1 cellular context compared by ENCODE assay signal in the genomic region with DNA sequence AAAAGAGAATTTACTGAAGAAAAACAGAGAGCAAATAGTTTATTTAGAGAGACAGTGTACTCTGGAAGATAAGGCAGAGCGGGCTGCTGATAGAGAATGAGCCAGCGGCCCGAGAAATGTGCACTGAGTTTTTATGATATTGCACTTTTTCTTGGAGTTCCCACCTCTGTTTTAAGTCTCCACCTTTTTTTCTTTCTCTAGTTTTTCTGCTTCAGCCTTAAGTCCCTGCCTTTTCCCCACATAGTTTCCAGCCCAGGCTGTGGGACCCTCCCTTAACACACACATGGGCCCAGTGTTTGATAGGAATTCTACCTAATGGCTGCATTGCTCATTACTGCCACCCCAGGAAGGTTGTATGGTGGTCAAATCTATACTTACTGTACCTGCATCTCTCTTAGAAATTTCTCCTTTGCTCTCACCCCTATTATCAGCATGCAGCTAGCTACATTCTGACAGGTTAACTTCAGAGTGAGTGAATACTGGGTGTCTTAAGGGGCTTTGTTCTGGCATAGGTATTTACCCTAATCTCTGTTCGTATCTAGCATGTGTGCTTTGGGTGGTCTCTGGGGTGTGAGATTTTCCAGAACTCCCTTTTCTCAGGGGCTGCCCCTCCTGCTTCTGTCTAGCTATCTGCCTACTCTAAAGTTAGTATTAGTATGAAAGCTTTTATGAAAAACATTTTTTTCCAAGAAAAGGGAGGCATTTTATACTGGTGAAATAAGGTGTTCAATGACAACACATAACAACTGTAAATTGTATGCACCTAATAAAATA.
TF ChIP-seq lines count a peak whose summit lies in the region.

No MANE protein-coding gene starts in this region.

TF ChIP-seq in IMR-90, 13 proteins besides CTCF, POLR2A, EP300 and RAD21 (continued from another document):
- TF ChIP-seq, protein P1, sequence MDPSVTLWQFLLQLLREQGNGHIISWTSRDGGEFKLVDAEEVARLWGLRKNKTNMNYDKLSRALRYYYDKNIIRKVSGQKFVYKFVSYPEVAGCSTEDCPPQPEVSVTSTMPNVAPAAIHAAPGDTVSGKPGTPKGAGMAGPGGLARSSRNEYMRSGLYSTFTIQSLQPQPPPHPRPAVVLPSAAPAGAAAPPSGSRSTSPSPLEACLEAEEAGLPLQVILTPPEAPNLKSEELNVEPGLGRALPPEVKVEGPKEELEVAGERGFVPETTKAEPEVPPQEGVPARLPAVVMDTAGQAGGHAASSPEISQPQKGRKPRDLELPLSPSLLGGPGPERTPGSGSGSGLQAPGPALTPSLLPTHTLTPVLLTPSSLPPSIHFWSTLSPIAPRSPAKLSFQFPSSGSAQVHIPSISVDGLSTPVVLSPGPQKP (IDR thresholded peaks at IDR 0.05; ENCODE audit: borderline replicate concordance, low read depth, low read length), result no peak
- TF ChIP-seq MAFK (IDR thresholded peaks at IDR 0.05; ENCODE audit: low read depth, low read length) (no peak), MAZ (IDR thresholded peaks at IDR 0.05; ENCODE audit: borderline replicate concordance, low read depth, low read length) (no peak), RFX5 (IDR thresholded peaks at IDR 0.05; ENCODE audit: low read depth, low read length) (no peak), CHD1 (IDR thresholded peaks at IDR 0.05; ENCODE audit: low read depth, low read length) (no peak), FOS (IDR thresholded peaks at IDR 0.05; ENCODE audit: low read depth, low read length) (no peak), MXI1 (IDR thresholded peaks at IDR 0.05; ENCODE audit: borderline replicate concordance, low read depth, low read length) (no peak), RCOR1 (IDR thresholded peaks at IDR 0.05; ENCODE audit: insufficient replicate concordance, low read length) (no peak)
